ENCODE assay signal across 10 cellular contexts in genomic region chr2:113886479-113887383, GRCh38. TPM values are rescaled to one million over a fixed set of nuclear protein-coding genes. Genes with fewer than 3 reads are reported as not detected.
DNase-seq lines count a peak whose midpoint lies in the region; ATAC-seq and TF ChIP-seq lines count a peak whose summit lies in the region.
"Had no signal": no experiment of that assay in that cellular context is flagged by ENCODE, and none has a peak within 500 bp of the region (broad histone marks: within the 10 kb centered on the region; RNA-seq: fewer than 3 reads in every experiment).

No MANE protein-coding gene starts in this region.

- no peaks in the 10 kb centered on the region for H3K27me3 ChIP-seq in right cardiac atrium (ENCODE audit: control insufficient read depth, insufficient read depth)
- H3K27me3 ChIP-seq: ascending aorta, tibial nerve had no signal

- H3K4me1 Mint-ChIP-seq in activated B cell treated with CpG ODN at 0.5 μM for 24 hours: peaks cover 56% of the 10 kb centered on the region
- peaks cover 42% of the 10 kb centered on the region for H3K4me1 Mint-ChIP-seq in stimulated activated effector memory CD8-positive, alpha-beta T cell treated with anti-CD3 and anti-CD28 coated beads, Interleukin-12 subunit alpha, Interleukin-12 subunit beta, amount 100 ng/mL, for 72 hours

- peak overlapping the region; percentile 50 for H3K27ac ChIP-seq in right cardiac atrium (ENCODE audit: low read length)

- no peaks in the 10 kb centered on the region for H3K9me3 ChIP-seq in right cardiac atrium (ENCODE audit: control insufficient read depth, low read length)
- H3K9me3 ChIP-seq: ascending aorta, tibial nerve had no signal

- WGBS in right cardiac atrium: 63% methylated on average over 5 of the region's 5 CpGs

- H3K4me3 Mint-ChIP-seq in activated B cell treated with CpG ODN at 0.5 μM for 24 hours: peak overlapping the region; percentile 98
- H3K4me3 Mint-ChIP-seq in stimulated activated effector memory CD8-positive, alpha-beta T cell treated with anti-CD3 and anti-CD28 coated beads, Interleukin-12 subunit alpha, Interleukin-12 subunit beta, amount 100 ng/mL, for 72 hours: peak overlapping the region; percentile 76

- intact Hi-C loops in activated B cell treated with CpG ODN at 0.5 μM for 24 hours (cut with micrococcal nuclease): no loop called here
- intact Hi-C loops in right cardiac atrium (cut with DNase I): loop anchor here in 1 of 4 donors (5.0 kb wide), 1 partner anchor 129 kb away; the partner anchor contains the start of gene SLC35F5

- peak; percentile 66 for ATAC-seq in GM21447 (IDR thresholded peaks at IDR 0.05; ENCODE audit: unreplicated experiment)
- ATAC-seq in activated B cell treated with CpG ODN at 0.5 μM for 24 hours (ENCODE audit: low read depth): peak; percentile 11
- peak in 1 of 2 donors; percentile 12 for ATAC-seq in right cardiac atrium
- ATAC-seq in stimulated activated effector memory CD8-positive, alpha-beta T cell treated with anti-CD3 and anti-CD28 coated beads, Interleukin-12 subunit alpha, Interleukin-12 subunit beta, amount 100 ng/mL, for 72 hours: peak; percentile 72

- CTCF ChIA-PET in activated B cell treated with CpG ODN at 0.5 μM for 24 hours (lab: Charles Lee): interaction anchor here (1.3 kb wide), 1 partner anchor 130 kb away, joined by 3 read pairs; the partner anchor contains the start of gene SLC35F5

- peaks cover 3% of the 10 kb centered on the region for H3K4me1 ChIP-seq in right cardiac atrium (ENCODE audit: control insufficient read depth, insufficient read depth, low read length)

- H3K36me3 Mint-ChIP-seq in activated B cell treated with CpG ODN at 0.5 μM for 24 hours (ENCODE audit: low read depth): peaks cover 26% of the 10 kb centered on the region
- H3K36me3 Mint-ChIP-seq in stimulated activated effector memory CD8-positive, alpha-beta T cell treated with anti-CD3 and anti-CD28 coated beads, Interleukin-12 subunit alpha, Interleukin-12 subunit beta, amount 100 ng/mL, for 72 hours: peaks cover 42% of the 10 kb centered on the region

- H3K4me3 ChIP-seq in GM12865 (ENCODE audit: low read depth, low read length) (peak overlapping the region; percentile 90), right cardiac atrium (ENCODE audit: low read length) (no peak overlapping the region)
- H3K4me3 ChIP-seq: ascending aorta, tibial nerve had no signal

- TF ChIP-seq CTCF in GM12865 (IDR thresholded peaks at IDR 0.05; ENCODE audit: insufficient read depth, low read depth, low read length, missing control alignments): no peak
- TF ChIP-seq CTCF in activated B cell treated with CpG ODN at 0.5 μM for 24 hours (IDR thresholded peaks at IDR 0.05): no peak

- no peaks in the 10 kb centered on the region for H3K27me3 Mint-ChIP-seq in activated B cell treated with CpG ODN at 0.5 μM for 24 hours

- no peaks in the 10 kb centered on the region for H3K9me3 Mint-ChIP-seq in activated B cell treated with CpG ODN at 0.5 μM for 24 hours
- H3K9me3 Mint-ChIP-seq in stimulated activated effector memory CD8-positive, alpha-beta T cell treated with anti-CD3 and anti-CD28 coated beads, Interleukin-12 subunit alpha, Interleukin-12 subunit beta, amount 100 ng/mL, for 72 hours: no peaks in the 10 kb centered on the region

- DNase-seq in GM12865 (ENCODE audit: low read depth) (peak; percentile 98), HS-5 (ENCODE audit: low read depth) (peak; percentile 90), activated B cell treated with CpG ODN at 0.5 μM for 24 hours (peak; percentile 32), right cardiac atrium (peak; percentile 55 to 66 (median 62)), 8988T (no peak), HuH-7.5 (ENCODE audit: low spot score) (no peak)
- peak; percentile 32 to 82 for DNase-seq in stimulated activated effector memory CD8-positive, alpha-beta T cell treated with anti-CD3 and anti-CD28 coated beads, Interleukin-12 subunit alpha, Interleukin-12 subunit beta, amount 100 ng/mL, for 72 hours (ENCODE audit: low spot score in 2 of 2)

- POLR2A ChIA-PET in activated B cell treated with CpG ODN at 0.5 μM for 24 hours (lab: Charles Lee): interaction anchor here (0.7 to 10.9 kb wide), 10 partner anchors 8 to 130 kb away, joined by 3 to 191 read pairs (median 4); partner anchors contain the start of gene SLC35F5

- peak overlapping the region; percentile 92 for H3K27ac Mint-ChIP-seq in activated B cell treated with CpG ODN at 0.5 μM for 24 hours
- peak overlapping the region; percentile 92 for H3K27ac Mint-ChIP-seq in stimulated activated effector memory CD8-positive, alpha-beta T cell treated with anti-CD3 and anti-CD28 coated beads, Interleukin-12 subunit alpha, Interleukin-12 subunit beta, amount 100 ng/mL, for 72 hours

RNA-seq across cellular contexts. Expression of gene ACTR3, which starts 3.2 kb away (rescaled TPM):
- total RNA-seq in activated B cell treated with CpG ODN at 0.5 μM for 24 hours: 638 and 639 TPM in 2 replicates
- 100 to 1,000 TPM; 120 to 168 (median 137) TPM for total RNA-seq in right cardiac atrium
- polyA plus RNA-seq in right cardiac atrium: 42.3 TPM

Comparison
In these comparisons a context has a peak if more than half of its experiments do, and no peak if none do; other contexts are left out.
1. DNase-seq: peak in GM12865 (single experiment), HS-5 (single experiment), activated B cell treated with CpG ODN at 0.5 μM for 24 hours (single experiment), right cardiac atrium (3 of 3) and stimulated activated effector memory CD8-positive, alpha-beta T cell treated with anti-CD3 and anti-CD28 coated beads, Interleukin-12 subunit alpha, Interleukin-12 subunit beta, amount 100 ng/mL, for 72 hours (2 of 2); none in 8988T (single experiment) and HuH-7.5 (single experiment).